13 cellular contexts compared by ENCODE assay signal in genomic region chr4:138977525-138977924, GRCh38. TPM values are rescaled to one million over a fixed set of nuclear protein-coding genes. Genes with fewer than 3 reads are reported as not detected.
DNase-seq lines count a peak whose midpoint lies in the region; ATAC-seq lines count a peak whose summit lies in the region.
"Had no signal": no experiment of that assay in that cellular context is flagged by ENCODE, and none has a peak within 500 bp of the region (broad histone marks: within the 10 kb centered on the region; RNA-seq: fewer than 3 reads in every experiment).

No MANE protein-coding gene starts in this region.

- H3K27me3 ChIP-seq in HUES64 (ENCODE audit: insufficient read depth, low read length) (no peaks in the 10 kb centered on the region), MG63 (no peaks in the 10 kb centered on the region)
- H3K27me3 ChIP-seq: hepatocyte had no signal

- DNase-seq in naive B cell (peak; percentile 74), nucleus accumbens (lab: John Stamatoyannopoulos, UW) (no peak), COLO668 (lab: John Stamatoyannopoulos, UW; ENCODE audit: unreplicated experiment) (no peak), activated gamma-delta T cell treated with Interleukin-2 at 50 U/mL for 16 hours (no peak), MG63 (no peak)
- DNase-seq: GF-D8, NCI-H1105, psoas muscle had no signal

- peak overlapping the region; percentile 80 to 96 (median 90) for H3K27ac Mint-ChIP-seq in naive B cell
- H3K27ac Mint-ChIP-seq: stimulated activated naive CD8-positive, alpha-beta T cell treated with anti-CD3 and anti-CD28 coated beads, Interleukin-15, Interleukin-2, amounts not matched to agents 100 ng/mL and 50 ng/mL, for 24 hours had no signal

- H3K4me1 ChIP-seq in HUES64 (ENCODE audit: insufficient read depth, low read length): peaks cover 45% of the 10 kb centered on the region

- H3K36me3 Mint-ChIP-seq in naive B cell: no peaks in the 10 kb centered on the region

- peak overlapping the region; percentile 1 to 84 (median 75) for H3K4me3 Mint-ChIP-seq in naive B cell
- H3K4me3 Mint-ChIP-seq: stimulated activated naive CD8-positive, alpha-beta T cell treated with anti-CD3 and anti-CD28 coated beads, Interleukin-15, Interleukin-2, amounts not matched to agents 100 ng/mL and 50 ng/mL, for 24 hours had no signal

- peak overlapping the region; percentile 61; the same call in 1 of the 2 replicates for H3K27ac ChIP-seq in HUES64 (ENCODE audit: low read depth, low read length)
- H3K27ac ChIP-seq: hepatocyte, psoas muscle had no signal

- H3K36me3 ChIP-seq in HUES64 (ENCODE audit: insufficient read depth, low read length) (no peaks in the 10 kb centered on the region), MG63 (no peaks in the 10 kb centered on the region)

- ATAC-seq in GM19023 (IDR thresholded peaks at IDR 0.05; ENCODE audit: unreplicated experiment): peak; percentile 95
- ATAC-seq in HG02642 (IDR thresholded peaks at IDR 0.05; ENCODE audit: poor library complexity, unreplicated experiment): peak; percentile 93
- peak; percentile 95 to 97 for ATAC-seq in naive B cell (ENCODE audit: low read depth in 2 of 2)
- ATAC-seq: psoas muscle had no signal

- H3K4me1 Mint-ChIP-seq in naive B cell: peaks cover 18 to 27% (median 18%) of the 10 kb centered on the region in 3 donors

- H3K9me3 ChIP-seq in HUES64 (ENCODE audit: insufficient read depth, low read depth, low read length) (no peaks in the 10 kb centered on the region), MG63 (no peaks in the 10 kb centered on the region)
- H3K9me3 ChIP-seq: psoas muscle had no signal

- H3K9me3 Mint-ChIP-seq in naive B cell: no peaks in the 10 kb centered on the region
- H3K9me3 Mint-ChIP-seq: stimulated activated naive CD8-positive, alpha-beta T cell treated with anti-CD3 and anti-CD28 coated beads, Interleukin-15, Interleukin-2, amounts not matched to agents 100 ng/mL and 50 ng/mL, for 24 hours had no signal

- H3K4me3 ChIP-seq in HUES64 (ENCODE audit: low read length) (no peak overlapping the region), MG63 (no peak overlapping the region)
- H3K4me3 ChIP-seq: hepatocyte, psoas muscle had no signal

- 47% methylated on average over 5 of the region's 5 CpGs for WGBS in HUES64

- H3K9ac ChIP-seq in HUES64 (ENCODE audit: low read depth, low read length): no peak overlapping the region

- H3K27me3 Mint-ChIP-seq in naive B cell: no peaks in the 10 kb centered on the region
- H3K27me3 Mint-ChIP-seq: stimulated activated naive CD8-positive, alpha-beta T cell treated with anti-CD3 and anti-CD28 coated beads, Interleukin-15, Interleukin-2, amounts not matched to agents 100 ng/mL and 50 ng/mL, for 24 hours had no signal

RNA-seq across cellular contexts. Expression of gene NOCT, which starts 38.1 kb away (rescaled TPM):
- polyA plus RNA-seq in HUES64 (2013, experiment 1 of 2): 19.9 TPM
- 18.6 TPM for polyA plus RNA-seq in HUES64 (2013, experiment 2 of 2)
- polyA plus RNA-seq in naive B cell (ENCODE audit: low read depth in 6 of 6): 1 to 10 TPM in 3 of 6 donors, under 1 TPM in 2, not detected in 1; 0.41 to 4.3 (median 1.3) TPM
- 3.8 and 11.9 TPM in 2 replicates for total RNA-seq in MG63 (2014; rRNA removed; shearing (Covaris generic); ENCODE audit: low replicate concordance)
